1 cellular context compared by ENCODE assay signal in genomic region chr11:108803781-108804180, GRCh38.
TF ChIP-seq lines count a peak whose summit lies in the region.

No MANE protein-coding gene starts in this region.

TF ChIP-seq in GM23338, 12 proteins besides CTCF, POLR2A, EP300 and RAD21 (continued from another document):
- TF ChIP-seq ZNF462 (CRISPR knock-in tag; IDR thresholded peaks at IDR 0.05) (no peak), ZNF331 (CRISPR knock-in tag; IDR thresholded peaks at IDR 0.05; ENCODE audit: low read depth) (no peak), EZH2phosphoT487 (IDR thresholded peaks at IDR 0.05; ENCODE audit: unreplicated experiment) (no peak)
